ENCODE assay signal across 1 cellular context in the genomic region with DNA sequence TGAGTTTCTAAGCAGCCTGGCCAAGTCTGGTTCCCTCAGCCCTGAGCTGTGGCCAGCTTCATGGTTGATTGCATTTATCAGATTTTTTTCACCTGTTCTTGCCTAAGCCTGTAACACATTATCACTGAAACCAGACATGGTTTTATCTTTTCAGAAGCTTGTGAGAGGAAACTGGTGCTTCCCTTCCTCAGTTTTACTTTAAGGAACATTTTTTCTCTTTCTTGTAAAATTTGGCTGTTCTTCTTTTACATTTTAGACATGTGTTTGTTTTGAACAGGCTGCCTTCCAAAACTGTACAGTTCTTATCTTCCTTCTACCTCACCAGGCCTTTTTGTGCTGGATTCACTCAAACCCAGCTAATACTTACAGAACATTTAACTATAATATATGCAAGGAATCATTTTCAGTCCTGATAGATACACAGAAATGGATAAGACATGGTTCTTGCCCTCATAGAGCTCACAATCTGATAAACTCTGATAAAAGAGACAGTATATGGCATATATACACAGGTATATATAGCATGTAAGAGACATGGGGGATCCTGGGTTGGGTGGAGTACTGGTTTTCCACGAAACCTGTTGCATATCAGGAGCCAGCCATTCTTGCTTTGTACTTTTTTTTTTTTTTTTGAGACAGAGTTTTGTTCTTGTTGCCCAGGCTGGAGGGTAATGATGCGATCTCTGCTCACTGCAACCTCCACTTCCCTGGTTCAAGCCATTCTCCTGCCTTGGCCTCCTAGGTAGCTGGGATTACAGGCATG.
TF ChIP-seq lines count a peak whose summit lies in the region.

No MANE protein-coding gene starts in this region.

TF ChIP-seq in K562, 482 proteins besides CTCF, POLR2A, EP300 and RAD21 (continued from another document and continues in another):
- TF ChIP-seq TRIM28 (IDR thresholded peaks at IDR 0.05) (peak; percentile 21; the same call in 1 of the 2 replicates), SMARCB1 (IDR thresholded peaks at IDR 0.05; ENCODE audit: insufficient read length, low read depth) (no peak), CBX3 (IDR thresholded peaks at IDR 0.05; ENCODE audit: borderline replicate concordance in 1 of 2, low read length in 2 of 2) (no peak), ZNF324 (CRISPR knock-in tag; IDR thresholded peaks at IDR 0.05) (0 out of 2 replicates have a peak, but pooled peaks have one; percentile 39), SMAD2 (IDR thresholded peaks at IDR 0.05; ENCODE audit: low read depth, low read length) (no peak), GTF2B (IDR thresholded peaks at IDR 0.05; ENCODE audit: extremely low read depth, insufficient read length) (no peak), ZBTB34 (CRISPR knock-in tag; IDR thresholded peaks at IDR 0.05) (no peak), TEAD4 (IDR thresholded peaks at IDR 0.05; ENCODE audit: low read length) (peak; percentile 99), TEAD4 (CRISPR knock-in tag; IDR thresholded peaks at IDR 0.05; ENCODE audit: borderline replicate concordance) (no peak), NR0B1 (IDR thresholded peaks at IDR 0.05; ENCODE audit: partially characterized antibody) (no peak), GATAD2B (IDR thresholded peaks at IDR 0.05; ENCODE audit: borderline replicate concordance) (peak; percentile 77; the same call in 1 of the 2 replicates), MTA1 (IDR thresholded peaks at IDR 0.05; ENCODE audit: borderline replicate concordance) (peak; percentile 78; the same call in 1 of the 2 replicates), SRF (CRISPR knock-in tag; IDR thresholded peaks at IDR 0.05) (no peak), ZNF57 (CRISPR knock-in tag; IDR thresholded peaks at IDR 0.05) (no peak), ZNF766 (CRISPR knock-in tag; conservative IDR thresholded peaks at IDR 0.05) (peak; percentile 84), TCFL5 (CRISPR knock-in tag; conservative IDR thresholded peaks at IDR 0.05) (0 out of 2 replicates have a peak, but pooled peaks have one; percentile 22), ADNP (tag; IDR thresholded peaks at IDR 0.05) (peak; percentile 93), CHD1 (IDR thresholded peaks at IDR 0.05; ENCODE audit: low read length) (no peak), FOXM1 (IDR thresholded peaks at IDR 0.05; ENCODE audit: low read depth) (peak; percentile 97), FOXM1 (CRISPR knock-in tag; IDR thresholded peaks at IDR 0.05; ENCODE audit: low read depth) (no peak), CCNT2 (IDR thresholded peaks at IDR 0.05; ENCODE audit: borderline replicate concordance, extremely low read depth, insufficient read length, low read depth, low read length) (peak; percentile 80), RNF2 (IDR thresholded peaks at IDR 0.05) (peak; percentile 90), NR3C1 (CRISPR knock-in tag; IDR thresholded peaks at IDR 0.05) (no peak), CCAR2 (IDR thresholded peaks at IDR 0.05; ENCODE audit: low read depth, low read length) (no peak), ZNF121 (CRISPR knock-in tag; conservative IDR thresholded peaks at IDR 0.05) (no peak), ETV5 (CRISPR knock-in tag; IDR thresholded peaks at IDR 0.05; ENCODE audit: low read depth) (no peak), NCOA6 (IDR thresholded peaks at IDR 0.05) (0 out of 2 replicates have a peak, but pooled peaks have one; percentile 14), ZBTB33 (CRISPR knock-in tag; IDR thresholded peaks at IDR 0.05) (0 out of 2 replicates have a peak, but pooled peaks have one; percentile 23), POLR2B (IDR thresholded peaks at IDR 0.05; ENCODE audit: low read depth, partially characterized antibody) (no peak), SMC3 (conservative IDR thresholded peaks at IDR 0.05; ENCODE audit: insufficient read depth, low read depth, low read length) (no peak), FOXP1 (CRISPR knock-in tag; IDR thresholded peaks at IDR 0.05) (no peak), STAT5B (CRISPR knock-in tag; IDR thresholded peaks at IDR 0.05) (no peak), PTRF (tag; IDR thresholded peaks at IDR 0.05) (no peak), HMG20B (CRISPR knock-in tag; IDR thresholded peaks at IDR 0.05) (no peak), ATF7 (IDR thresholded peaks at IDR 0.05) (peak; percentile 56; the same call in 1 of the 2 replicates), ARID3A (IDR thresholded peaks at IDR 0.05; ENCODE audit: borderline replicate concordance, low read depth, low read length) (0 out of 2 replicates have a peak, but pooled peaks have one; percentile 61), HSF4 (CRISPR knock-in tag; IDR thresholded peaks at IDR 0.05; ENCODE audit: borderline replicate concordance) (no peak), JUNB (CRISPR knock-in tag; conservative IDR thresholded peaks at IDR 0.05) (no peak), ZNF23 (CRISPR knock-in tag; IDR thresholded peaks at IDR 0.05) (no peak), HES1 (IDR thresholded peaks at IDR 0.05; ENCODE audit: low read depth) (peak; percentile 79; the same call in 1 of the 2 replicates), ETV6 (IDR thresholded peaks at IDR 0.05; ENCODE audit: borderline replicate concordance in 1 of 2, low read depth in 2 of 2, low read length in 1 of 2) (no peak), ETV6 (CRISPR knock-in tag; IDR thresholded peaks at IDR 0.05; ENCODE audit: borderline replicate concordance) (no peak), TRIM24 (IDR thresholded peaks at IDR 0.05) (peak; percentile 89 to 94), TCF7 (IDR thresholded peaks at IDR 0.05; ENCODE audit: borderline replicate concordance) (no peak), HNRNPLL (IDR thresholded peaks at IDR 0.05; ENCODE audit: low read depth, low read length, poor library complexity, severe bottlenecking) (no peak), ZNF785 (CRISPR knock-in tag; IDR thresholded peaks at IDR 0.05) (no peak), HNRNPH1 (optimal IDR thresholded peaks at IDR 0.05; ENCODE audit: low read depth, low read length) (no peak), HNRNPK (IDR thresholded peaks at IDR 0.05; ENCODE audit: low read depth, low read length, poor library complexity, severe bottlenecking) (no peak), SNRNP70 (optimal IDR thresholded peaks at IDR 0.05; ENCODE audit: low read depth, low read length) (no peak)
- TF ChIP-seq, protein P1, sequence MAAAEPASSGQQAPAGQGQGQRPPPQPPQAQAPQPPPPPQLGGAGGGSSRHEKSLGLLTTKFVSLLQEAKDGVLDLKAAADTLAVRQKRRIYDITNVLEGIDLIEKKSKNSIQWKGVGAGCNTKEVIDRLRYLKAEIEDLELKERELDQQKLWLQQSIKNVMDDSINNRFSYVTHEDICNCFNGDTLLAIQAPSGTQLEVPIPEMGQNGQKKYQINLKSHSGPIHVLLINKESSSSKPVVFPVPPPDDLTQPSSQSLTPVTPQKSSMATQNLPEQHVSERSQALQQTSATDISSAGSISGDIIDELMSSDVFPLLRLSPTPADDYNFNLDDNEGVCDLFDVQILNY (CRISPR knock-in tag; IDR thresholded peaks at IDR 0.05), result no peak
- TF ChIP-seq, protein P2, sequence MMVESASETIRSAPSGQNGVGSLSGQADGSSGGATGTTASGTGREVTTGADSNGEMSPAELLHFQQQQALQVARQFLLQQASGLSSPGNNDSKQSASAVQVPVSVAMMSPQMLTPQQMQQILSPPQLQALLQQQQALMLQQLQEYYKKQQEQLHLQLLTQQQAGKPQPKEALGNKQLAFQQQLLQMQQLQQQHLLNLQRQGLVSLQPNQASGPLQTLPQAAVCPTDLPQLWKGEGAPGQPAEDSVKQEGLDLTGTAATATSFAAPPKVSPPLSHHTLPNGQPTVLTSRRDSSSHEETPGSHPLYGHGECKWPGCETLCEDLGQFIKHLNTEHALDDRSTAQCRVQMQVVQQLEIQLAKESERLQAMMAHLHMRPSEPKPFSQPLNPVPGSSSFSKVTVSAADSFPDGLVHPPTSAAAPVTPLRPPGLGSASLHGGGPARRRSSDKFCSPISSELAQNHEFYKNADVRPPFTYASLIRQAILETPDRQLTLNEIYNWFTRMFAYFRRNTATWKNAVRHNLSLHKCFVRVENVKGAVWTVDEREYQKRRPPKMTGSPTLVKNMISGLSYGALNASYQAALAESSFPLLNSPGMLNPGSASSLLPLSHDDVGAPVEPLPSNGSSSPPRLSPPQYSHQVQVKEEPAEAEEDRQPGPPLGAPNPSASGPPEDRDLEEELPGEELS (CRISPR knock-in tag; IDR thresholded peaks at IDR 0.05; ENCODE audit: borderline replicate concordance), result no peak
- TF ChIP-seq, protein P3, sequence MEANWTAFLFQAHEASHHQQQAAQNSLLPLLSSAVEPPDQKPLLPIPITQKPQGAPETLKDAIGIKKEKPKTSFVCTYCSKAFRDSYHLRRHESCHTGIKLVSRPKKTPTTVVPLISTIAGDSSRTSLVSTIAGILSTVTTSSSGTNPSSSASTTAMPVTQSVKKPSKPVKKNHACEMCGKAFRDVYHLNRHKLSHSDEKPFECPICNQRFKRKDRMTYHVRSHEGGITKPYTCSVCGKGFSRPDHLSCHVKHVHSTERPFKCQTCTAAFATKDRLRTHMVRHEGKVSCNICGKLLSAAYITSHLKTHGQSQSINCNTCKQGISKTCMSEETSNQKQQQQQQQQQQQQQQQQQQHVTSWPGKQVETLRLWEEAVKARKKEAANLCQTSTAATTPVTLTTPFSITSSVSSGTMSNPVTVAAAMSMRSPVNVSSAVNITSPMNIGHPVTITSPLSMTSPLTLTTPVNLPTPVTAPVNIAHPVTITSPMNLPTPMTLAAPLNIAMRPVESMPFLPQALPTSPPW (CRISPR knock-in tag; IDR thresholded peaks at IDR 0.05), result peak; percentile 58; the same call in 1 of the 2 replicates
- TF ChIP-seq, protein P4, sequence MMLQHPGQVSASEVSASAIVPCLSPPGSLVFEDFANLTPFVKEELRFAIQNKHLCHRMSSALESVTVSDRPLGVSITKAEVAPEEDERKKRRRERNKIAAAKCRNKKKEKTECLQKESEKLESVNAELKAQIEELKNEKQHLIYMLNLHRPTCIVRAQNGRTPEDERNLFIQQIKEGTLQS (IDR thresholded peaks at IDR 0.05), result peak; percentile 45; the same call in 1 of the 2 replicates
- TF ChIP-seq, protein P4 (CRISPR knock-in tag; conservative IDR thresholded peaks at IDR 0.05), result peak; percentile 56; the same call in 1 of the 2 replicates
